In the genomic region with DNA sequence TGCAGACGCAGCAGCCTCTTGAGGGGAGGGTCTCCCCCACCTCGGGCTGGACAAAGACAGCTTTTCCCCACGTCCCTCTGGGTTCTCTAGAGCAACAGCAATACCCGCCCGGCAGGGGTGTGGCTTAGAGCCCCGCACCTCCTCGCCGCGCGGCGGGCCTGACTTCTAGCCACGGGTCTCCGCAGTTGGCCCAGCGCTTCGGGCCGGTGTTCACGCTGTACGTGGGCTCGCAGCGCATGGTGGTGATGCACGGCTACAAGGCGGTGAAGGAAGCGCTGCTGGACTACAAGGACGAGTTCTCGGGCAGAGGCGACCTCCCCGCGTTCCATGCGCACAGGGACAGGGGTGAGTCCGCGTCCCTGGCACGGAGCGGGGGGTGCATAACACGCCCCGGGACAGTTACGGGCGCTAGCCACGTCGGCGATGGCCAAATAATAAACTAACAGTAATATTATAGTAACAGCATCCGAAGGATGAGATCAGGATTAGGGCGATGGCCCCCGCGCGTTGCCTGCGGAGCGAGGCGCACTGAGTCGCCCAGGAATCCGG, we compare ENCODE assay signal across 11 cellular contexts. TPM values are rescaled to one million over a fixed set of nuclear protein-coding genes. Genes with fewer than 3 reads are reported as not detected.
A peak's percentile ranks its signal among the peaks of the same experiment; 100 is the strongest.
DNase-seq lines count a peak whose midpoint lies in the region; ATAC-seq and TF ChIP-seq lines count a peak whose summit lies in the region.
"Had no signal": no experiment of that assay in that cellular context is flagged by ENCODE, and none has a peak within 500 bp of the region (broad histone marks: within the 10 kb centered on the region; RNA-seq: fewer than 3 reads in every experiment).

No MANE protein-coding gene starts in this region.

- H4K91ac ChIP-seq in IMR-90 (ENCODE audit: insufficient read depth, low read depth, low read length) (no peak overlapping the region), trophoblast cell (ENCODE audit: low read depth, low read length) (no peak overlapping the region)

- H3K14ac ChIP-seq in IMR-90 (replicated peaks; ENCODE audit: low read depth, low read length) (no peak overlapping the region), trophoblast cell (ENCODE audit: low read length) (no peak overlapping the region)

- H3K18ac ChIP-seq in IMR-90 (ENCODE audit: low read depth, low read length), result no peak overlapping the region
- H3K18ac ChIP-seq in trophoblast cell (ENCODE audit: low read length), result no peak overlapping the region

- dilution Hi-C loops in IMR-90 (cut with HindIII; ENCODE audit: low sequenced_read_pairs, unreplicated experiment), result no loop called here

- POLR2A ChIA-PET in IMR-90 (lab: Charles Lee; ENCODE audit: unreplicated experiment) (no interaction called here), GM10248 (lab: Yijun Ruan, JAX) (no interaction called here)

- no peak for TF ChIP-seq POLR2A in IMR-90 (IDR thresholded peaks at IDR 0.05; ENCODE audit: low read depth, low read length)

- H2BK15ac ChIP-seq in IMR-90 (ENCODE audit: low read depth, low read length), result no peak overlapping the region

- H2BK120ac ChIP-seq in IMR-90 (ENCODE audit: low read depth, low read length), result no peak overlapping the region
- no peak overlapping the region for H2BK120ac ChIP-seq in trophoblast cell (ENCODE audit: insufficient read depth, low read length, poor library complexity)

- no peak overlapping the region for H2AK9ac ChIP-seq in IMR-90 (replicated peaks; ENCODE audit: low read depth, low read length, poor library complexity)

- no peak overlapping the region for H2BK12ac ChIP-seq in trophoblast cell (ENCODE audit: low read length)

- no peak for TF ChIP-seq RAD21 in IMR-90 (IDR thresholded peaks at IDR 0.05; ENCODE audit: low read length)

- H3K79me1 ChIP-seq in IMR-90 (ENCODE audit: low read depth in 1 of 2, low read length in 2 of 2) (no peaks in the 10 kb centered on the region), trophoblast cell (ENCODE audit: low read length) (no peaks in the 10 kb centered on the region)

- ATAC-seq in IMR-90 (ENCODE audit: low read depth), result peak; percentile 51

- H3K4me3 ChIP-seq in BLaER1 (peak overlapping the region; percentile 61), IMR-90 (ENCODE audit: insufficient read depth, low read depth, low read length) (no peak overlapping the region), esophagus (ENCODE audit: low read depth in 1 of 2, low read length in 2 of 2) (peak overlapping the region; percentile 49 to 71), trophoblast cell (ENCODE audit: low read depth, low read length) (peak overlapping the region; percentile 61)

- H3K79me2 ChIP-seq in trophoblast cell (ENCODE audit: control insufficient read depth, insufficient read depth, low read length, poor library complexity), result no peaks in the 10 kb centered on the region

- intact Hi-C loops in IMR-90 (cut with micrococcal nuclease), result loop anchor here (10.0 kb wide), 1 partner anchor 204 kb away; no protein-coding TSS in a partner anchor

- H4K8ac ChIP-seq in IMR-90 (ENCODE audit: low read depth in 2 of 2, low read length in 2 of 2) (no peak overlapping the region), trophoblast cell (ENCODE audit: low read depth, low read length) (no peak overlapping the region)

- no peak overlapping the region for H4K5ac ChIP-seq in IMR-90 (ENCODE audit: low read depth, low read length)

- no peak for TF ChIP-seq CTCF in IMR-90 (conservative IDR thresholded peaks at IDR 0.05; ENCODE audit: low read depth, low read length)
- no peak for TF ChIP-seq CTCF in GM10248 (IDR thresholded peaks at IDR 0.05; ENCODE audit: control extremely low read depth, extremely low read depth, low read depth, missing control alignments)

- peaks cover 37% of the 10 kb centered on the region for H3K4me1 ChIP-seq in BLaER1
- no peaks in the 10 kb centered on the region for H3K4me1 ChIP-seq in IMR-90 (ENCODE audit: control insufficient read depth, insufficient read depth, low read length)
- peaks cover 4 to 18% of the 10 kb centered on the region in 2 donors for H3K4me1 ChIP-seq in esophagus (ENCODE audit: control insufficient read depth in 2 of 2, insufficient read depth in 2 of 2, low read length in 1 of 2)
- no peaks in the 10 kb centered on the region for H3K4me1 ChIP-seq in trophoblast cell (ENCODE audit: control insufficient read depth in 1 of 2, insufficient read depth in 2 of 2, low read length in 2 of 2)

- H3K27ac ChIP-seq in BLaER1 (peak overlapping the region; percentile 72; the same call in 1 of the 2 replicates), IMR-90 (ENCODE audit: insufficient read depth, low read length) (no peak overlapping the region), esophagus (ENCODE audit: low read depth in 2 of 2, low read length in 1 of 2) (peak overlapping the region; percentile 77 to 82), trophoblast cell (ENCODE audit: low read depth, low read length) (no peak overlapping the region)

- H2AFZ ChIP-seq in IMR-90 (replicated peaks; ENCODE audit: low read length, poor library complexity) (peak overlapping the region; percentile 13), trophoblast cell (ENCODE audit: insufficient read depth, low read length, poor library complexity) (peak overlapping the region; percentile 9)

- H4K20me1 ChIP-seq in BLaER1 (no peaks in the 10 kb centered on the region), IMR-90 (ENCODE audit: insufficient read depth, low read length) (no peaks in the 10 kb centered on the region)

- no peak overlapping the region for H3K23ac ChIP-seq in IMR-90 (ENCODE audit: low read depth, low read length)
- no peak overlapping the region for H3K23ac ChIP-seq in trophoblast cell (ENCODE audit: low read length)

- H3K4me2 ChIP-seq in BLaER1, result peak overlapping the region; percentile 89
- peak overlapping the region; percentile 75; the same call in 1 of the 2 replicates for H3K4me2 ChIP-seq in IMR-90 (ENCODE audit: low read depth, low read length)
- no peak overlapping the region for H3K4me2 ChIP-seq in trophoblast cell (ENCODE audit: low read length)

- WGBS in IMR-90 (ENCODE audit: extremely low coverage in 2 of 2, insufficient read length in 1 of 2), 2 experiments, result 8% methylated on average over 20 of the region's 50 CpGs; no CpG with 5 or more reads in 1 of the 2 experiments
- WGBS in esophagus, 2 donors, result 3 to 6% methylated on average over 50 of the region's 50 CpGs
- WGBS in trophoblast cell (ENCODE audit: extremely low coverage, insufficient coverage, insufficient read length), result no CpG with 5 or more reads among the region's 50 CpGs

- BruUV-seq in IMR-90 (replicated peaks; lab: Mats Ljungman, UMichigan), result no TSS peak

- H3K9me3 ChIP-seq in BLaER1 (peaks cover 10% of the 10 kb centered on the region), IMR-90 (ENCODE audit: control insufficient read depth, insufficient read depth, low read length) (peaks cover 4% of the 10 kb centered on the region; the same call in 1 of the 2 replicates), esophagus (ENCODE audit: control insufficient read depth in 2 of 2, insufficient read depth in 1 of 2, low read depth in 1 of 2, low read length in 1 of 2) (peaks cover 0 to 8% of the 10 kb centered on the region in 2 donors), trophoblast cell (ENCODE audit: insufficient read depth, low read depth, low read length) (peaks cover 66% of the 10 kb centered on the region)

- in situ Hi-C loops in IMR-90 (cut with MboI; ENCODE audit: low sequenced_read_pairs), result no loop called here

- H3K4ac ChIP-seq in IMR-90 (ENCODE audit: low read depth, low read length) (no peak overlapping the region), trophoblast cell (ENCODE audit: low read depth, low read length) (no peak overlapping the region)

- H2BK20ac ChIP-seq in IMR-90 (ENCODE audit: low read depth, low read length), result no peak overlapping the region

- CTCF ChIA-PET in IMR-90 (lab: Yijun Ruan, JAX), result no interaction called here
- CTCF ChIA-PET in GM10248 (lab: Yijun Ruan, JAX), result no interaction called here

- no peak overlapping the region for H4K12ac ChIP-seq in trophoblast cell (ENCODE audit: low read depth, low read length)

- DNase-seq in IMR-90 (peak; percentile 2), trophoblast cell (no peak), Kasumi-1 (lab: John Stamatoyannopoulos, UW) (no peak), UCSD-AML1 (lab: John Stamatoyannopoulos, UW; ENCODE audit: unreplicated experiment) (no peak), germinal center (ENCODE audit: low spot score) (no peak), GM10248 (ENCODE audit: extremely low spot score) (no peak)
- DNase-seq: NCI-H187 had no signal

- H2BK5ac ChIP-seq in IMR-90 (ENCODE audit: low read depth, low read length, poor library complexity, severe bottlenecking) (no peak overlapping the region), trophoblast cell (ENCODE audit: low read depth, low read length, poor library complexity) (no peak overlapping the region)

- H3K27me3 ChIP-seq in BLaER1, result no peaks in the 10 kb centered on the region
- H3K27me3 ChIP-seq in IMR-90 (ENCODE audit: control insufficient read depth, insufficient read depth, low read length), result peaks cover 39% of the 10 kb centered on the region
- H3K27me3 ChIP-seq in esophagus (ENCODE audit: control insufficient read depth in 1 of 2, insufficient read depth in 2 of 2, low read length in 2 of 2), result peaks cover 0 to 6% of the 10 kb centered on the region in 2 donors
- H3K27me3 ChIP-seq in trophoblast cell (ENCODE audit: insufficient read depth, low read length), result no peaks in the 10 kb centered on the region

- H3K36me3 ChIP-seq in BLaER1, result no peaks in the 10 kb centered on the region
- H3K36me3 ChIP-seq in IMR-90 (ENCODE audit: control insufficient read depth, insufficient read depth, low read length), result no peaks in the 10 kb centered on the region
- H3K36me3 ChIP-seq in esophagus (ENCODE audit: control insufficient read depth in 2 of 2, insufficient read depth in 2 of 2, low read length in 1 of 2), result peaks cover 2 to 4% of the 10 kb centered on the region in 2 donors
- no peaks in the 10 kb centered on the region for H3K36me3 ChIP-seq in trophoblast cell (ENCODE audit: control insufficient read depth in 1 of 2, insufficient read depth in 2 of 2, low read length in 2 of 2)

- H3K56ac ChIP-seq in IMR-90 (ENCODE audit: extremely low read depth, insufficient read depth, low read length), result no peak overlapping the region

- H3K9me1 ChIP-seq in IMR-90 (ENCODE audit: insufficient read depth, low read length), result no peaks in the 10 kb centered on the region

- H3K9ac ChIP-seq in BLaER1, result no peak overlapping the region
- no peak overlapping the region for H3K9ac ChIP-seq in IMR-90 (ENCODE audit: low read depth, low read length)
- H3K9ac ChIP-seq in trophoblast cell (ENCODE audit: low read length), result no peak overlapping the region

- H2AK5ac ChIP-seq in IMR-90 (ENCODE audit: low read depth, low read length), result no peak overlapping the region
- H2AK5ac ChIP-seq in trophoblast cell (ENCODE audit: low read length), result no peak overlapping the region

RNA-seq across cellular contexts. Expression of a gene that starts 1.2 kb away (rescaled TPM):
- total RNA-seq in IMR-90 (2012; rRNA removed), result 0.36 and 0.56 TPM in 2 replicates
- polyA plus RNA-seq in IMR-90 (2012; rRNA removed) (1.1 and 1.7 TPM in 2 replicates), esophagus (10 to 100 TPM; 15.8 to 19.3 TPM)
- polyA plus RNA-seq in IMR-90 (2012; cell fraction: cytosol; rRNA removed), result 0.43 and 1.5 TPM in 2 replicates
- polyA plus RNA-seq in IMR-90 (2012; cell fraction: nucleus; rRNA removed; ENCODE audit: low replicate concordance), result 6.8 and 14.7 TPM in 2 replicates
- polyA plus RNA-seq in trophoblast cell (2013), result 1.4 and 1.7 TPM in 2 replicates
- total RNA-seq: RPMI7951 had no signal

RNA-seq across cellular contexts. Expression of a gene that starts 37.0 kb away (rescaled TPM):
- not detected in 2 replicates for total RNA-seq in IMR-90 (2012; rRNA removed)
- polyA plus RNA-seq in IMR-90 (2012; rRNA removed) (not detected in 2 replicates), esophagus (1 to 10 TPM in 1 of 2 donors, under 1 TPM in 1; 0.39 to 2.2 TPM)
- polyA plus RNA-seq in IMR-90 (2012; cell fraction: cytosol; rRNA removed), result not detected in 2 replicates
- not detected in 2 replicates for polyA plus RNA-seq in IMR-90 (2012; cell fraction: nucleus; rRNA removed; ENCODE audit: low replicate concordance)
- polyA plus RNA-seq in trophoblast cell (2013), result not detected in 2 replicates
- total RNA-seq: mesothelial cell of epicardium, RPMI7951 had no signal

Comparison
In these comparisons a context has a peak if more than half of its experiments do, and no peak if none do; other contexts are left out.
1. H3K27ac ChIP-seq: peak in BLaER1 (single experiment) and esophagus (2 of 2); none in IMR-90 (single experiment) and trophoblast cell (single experiment).